In genomic region chr20:52305029-52305645, GRCh38 we compare ENCODE assay signal across 23 cellular contexts.
DNase-seq lines count a peak whose midpoint lies in the region; ATAC-seq and FAIRE-seq lines count a peak whose summit lies in the region.
"Had no signal": no experiment of that assay in that cellular context is flagged by ENCODE, and none has a peak within 500 bp of the region (broad histone marks: within the 10 kb centered on the region; RNA-seq: fewer than 3 reads in every experiment).

No MANE protein-coding gene starts in this region.

- H3K9me3 Mint-ChIP-seq in activated naive CD8-positive, alpha-beta T cell (ENCODE audit: low read depth), result no peaks in the 10 kb centered on the region
- H3K9me3 Mint-ChIP-seq in activated naive CD8-positive, alpha-beta T cell treated with anti-CD3 and anti-CD28 coated beads, Interleukin-2, amount 50 U/mL, for 24 hours, result no peaks in the 10 kb centered on the region
- H3K9me3 Mint-ChIP-seq in activated T-helper 17 cell treated with anti-CD3 and anti-CD28 coated beads, Interleukin-2, amount 50 U/mL, for 72 hours, result no peaks in the 10 kb centered on the region
- H3K9me3 Mint-ChIP-seq: activated CD4-positive, alpha-beta T cell treated with anti-CD3 and anti-CD28 coated beads, Interleukin-2, amount 10 ng/mL, durations not matched to agents 24 days and 14 days; dendritic cell treated with granulocyte-macrophage colony-stimulating factor and Interleukin-4, amounts not matched to agents 40 ng/mL and 50 ng/mL, for 4 days; endodermal cell; neural progenitor cell had no signal

- H3K27ac Mint-ChIP-seq in activated naive CD8-positive, alpha-beta T cell, result no peak overlapping the region
- no peak overlapping the region for H3K27ac Mint-ChIP-seq in activated naive CD8-positive, alpha-beta T cell treated with anti-CD3 and anti-CD28 coated beads, Interleukin-2, amount 50 U/mL, for 24 hours
- H3K27ac Mint-ChIP-seq in activated T-helper 17 cell treated with anti-CD3 and anti-CD28 coated beads, Interleukin-2, amount 50 U/mL, for 72 hours, result peak overlapping the region; percentile 24
- H3K27ac Mint-ChIP-seq: dendritic cell treated with granulocyte-macrophage colony-stimulating factor and Interleukin-4, amounts not matched to agents 40 ng/mL and 50 ng/mL, for 4 days; endodermal cell; neural progenitor cell had no signal

- no peaks in the 10 kb centered on the region for H3K27me3 Mint-ChIP-seq in activated naive CD8-positive, alpha-beta T cell
- H3K27me3 Mint-ChIP-seq in activated naive CD8-positive, alpha-beta T cell treated with anti-CD3 and anti-CD28 coated beads, Interleukin-2, amount 50 U/mL, for 24 hours, result no peaks in the 10 kb centered on the region
- no peaks in the 10 kb centered on the region for H3K27me3 Mint-ChIP-seq in activated T-helper 17 cell treated with anti-CD3 and anti-CD28 coated beads, Interleukin-2, amount 50 U/mL, for 72 hours

- no peaks in the 10 kb centered on the region for H3K36me3 Mint-ChIP-seq in activated naive CD8-positive, alpha-beta T cell
- H3K36me3 Mint-ChIP-seq in activated naive CD8-positive, alpha-beta T cell treated with anti-CD3 and anti-CD28 coated beads, Interleukin-2, amount 50 U/mL, for 24 hours (ENCODE audit: low read depth), result no peaks in the 10 kb centered on the region
- H3K36me3 Mint-ChIP-seq in activated T-helper 17 cell treated with anti-CD3 and anti-CD28 coated beads, Interleukin-2, amount 50 U/mL, for 72 hours (ENCODE audit: low read depth), result no peaks in the 10 kb centered on the region
- H3K36me3 Mint-ChIP-seq: neural progenitor cell had no signal

- peaks cover 53% of the 10 kb centered on the region for H3K4me1 Mint-ChIP-seq in activated naive CD8-positive, alpha-beta T cell (ENCODE audit: low read depth)
- peaks cover 52% of the 10 kb centered on the region for H3K4me1 Mint-ChIP-seq in activated naive CD8-positive, alpha-beta T cell treated with anti-CD3 and anti-CD28 coated beads, Interleukin-2, amount 50 U/mL, for 24 hours
- peaks cover 21% of the 10 kb centered on the region for H3K4me1 Mint-ChIP-seq in activated T-helper 17 cell treated with anti-CD3 and anti-CD28 coated beads, Interleukin-2, amount 50 U/mL, for 72 hours

- ATAC-seq in activated naive CD8-positive, alpha-beta T cell treated with anti-CD3 and anti-CD28 coated beads, Interleukin-2, amount 50 U/mL, for 24 hours, result no peak
- ATAC-seq in activated T-helper 17 cell treated with anti-CD3 and anti-CD28 coated beads, Interleukin-2, amount 50 U/mL, for 72 hours (replicated peaks), result no peak
- ATAC-seq in HG03571 (IDR thresholded peaks at IDR 0.05; ENCODE audit: unreplicated experiment), result no peak
- ATAC-seq: esophagus mucosa, left lobe of liver had no signal

- FAIRE-seq in HTR-8/SVneo (lab: Jason Lieb, UNC) (peak; percentile 95), urothelium cell line (lab: Jason Lieb, UNC) (peak; percentile 74)
- FAIRE-seq: G401.6, islet of Langerhans, small intestine had no signal

- DNase-seq in activated naive CD8-positive, alpha-beta T cell treated with anti-CD3 and anti-CD28 coated beads, Interleukin-2, amount 50 U/mL, for 24 hours, result no peak
- DNase-seq in HTR-8/SVneo (ENCODE audit: insufficient read length, low spot score) (peak; percentile 25), urothelium cell line (ENCODE audit: low spot score) (no peak)
- no peak for DNase-seq in stimulated activated CD4-positive, alpha-beta T cell treated with anti-CD3 and anti-CD28 coated beads, Interleukin-2, amount 100 ng/mL, for 24 hours
- DNase-seq: COR-L47; endodermal cell; HCEC 1CT; NCI-H1436; NCI-H2107; posterior cingulate gyrus; SIG-M5; stimulated activated naive CD8-positive, alpha-beta T cell treated with anti-CD3 and anti-CD28 coated beads, Interleukin-15, Interleukin-2, amounts not matched to agents 100 U/mL and 50 U/mL, for 24 hours had no signal

- H3K4me3 Mint-ChIP-seq in activated naive CD8-positive, alpha-beta T cell, result peak overlapping the region; percentile 43
- H3K4me3 Mint-ChIP-seq in activated naive CD8-positive, alpha-beta T cell treated with anti-CD3 and anti-CD28 coated beads, Interleukin-2, amount 50 U/mL, for 24 hours, result no peak overlapping the region
- peak overlapping the region; percentile 29 for H3K4me3 Mint-ChIP-seq in activated T-helper 17 cell treated with anti-CD3 and anti-CD28 coated beads, Interleukin-2, amount 50 U/mL, for 72 hours
- H3K4me3 Mint-ChIP-seq: dendritic cell treated with granulocyte-macrophage colony-stimulating factor and Interleukin-4, amounts not matched to agents 40 ng/mL and 50 ng/mL, for 4 days; endodermal cell; neural progenitor cell had no signal
